19 cellular contexts compared by ENCODE assay signal in the genomic region with DNA sequence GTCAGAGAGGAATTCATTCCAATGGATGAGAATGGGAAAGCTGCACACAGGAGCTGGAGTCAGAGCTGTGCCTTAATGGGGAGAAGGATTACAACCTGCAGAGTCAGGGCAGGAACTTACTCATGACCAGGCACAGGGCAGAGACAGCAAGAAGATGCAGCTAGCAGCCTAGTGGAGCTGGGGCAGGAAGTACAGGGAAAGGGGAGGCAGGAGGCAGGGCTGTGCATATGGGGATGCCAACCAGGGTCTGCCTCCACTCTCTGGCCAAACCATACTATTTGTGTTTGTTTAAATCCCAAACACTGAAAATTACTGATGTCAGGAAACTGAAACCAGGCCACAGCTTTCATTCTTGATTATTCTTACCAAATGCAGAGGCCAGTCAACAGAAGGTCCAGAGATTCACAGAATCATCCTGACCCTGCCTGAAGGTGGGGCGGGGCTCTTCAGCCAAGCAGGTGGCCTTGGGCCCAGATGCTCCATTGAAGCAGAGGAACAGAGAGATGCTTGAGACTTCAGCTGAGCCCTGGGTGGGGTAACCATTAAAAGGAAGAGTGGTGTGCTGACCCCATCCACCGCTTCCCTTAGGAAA.
"Had no signal": no experiment of that assay in that cellular context is flagged by ENCODE, and none has a peak within 500 bp of the region (broad histone marks: within the 10 kb centered on the region; RNA-seq: fewer than 3 reads in every experiment).

No MANE protein-coding gene starts in this region.

- H3K4me1 ChIP-seq: upper lobe of left lung had no signal

- H3K27ac ChIP-seq: upper lobe of left lung had no signal

- ATAC-seq: left ventricle myocardium superior, right cardiac atrium had no signal

- H3K4me3 ChIP-seq: upper lobe of left lung had no signal

- DNase-seq: activated B cell treated with CpG ODN at 0.5 μM for 24 hours; activated CD4-positive, alpha-beta T cell treated with anti-CD3 and anti-CD28 coated beads, Interleukin-2, amount 10 ng/mL, durations not matched to agents 24 days and 14 days; activated CD8-positive, alpha-beta memory T cell treated with anti-CD3 and anti-CD28 coated beads for 24 hours; activated naive CD8-positive, alpha-beta T cell treated with anti-CD3 and anti-CD28 coated beads for 36 hours; amygdala; effector CD8-positive, alpha-beta T cell; foreskin fibroblast; glutamatergic neuron; hypothalamus; kidney; left ventricle myocardium superior; mesendoderm; nucleus accumbens; right cardiac atrium; small intestine; stimulated activated CD4-positive, alpha-beta T cell treated with anti-CD3 and anti-CD28 coated beads, Interleukin-4, amount 100 ng/mL, for 24 hours; stimulated activated naive CD4-positive, alpha-beta T cell treated with Interleukin-2 at 50 U/mL for 16 hours; T-helper 2 cell; upper lobe of left lung had no signal

- H3K27me3 ChIP-seq: upper lobe of left lung had no signal

- H3K9me3 ChIP-seq: upper lobe of left lung had no signal

- H3K36me3 ChIP-seq: upper lobe of left lung had no signal
